1 cellular context compared by ENCODE assay signal in genomic region chr1:151540021-151540981, GRCh38.
TF ChIP-seq lines count a peak whose summit lies in the region.

A gene with protein sequence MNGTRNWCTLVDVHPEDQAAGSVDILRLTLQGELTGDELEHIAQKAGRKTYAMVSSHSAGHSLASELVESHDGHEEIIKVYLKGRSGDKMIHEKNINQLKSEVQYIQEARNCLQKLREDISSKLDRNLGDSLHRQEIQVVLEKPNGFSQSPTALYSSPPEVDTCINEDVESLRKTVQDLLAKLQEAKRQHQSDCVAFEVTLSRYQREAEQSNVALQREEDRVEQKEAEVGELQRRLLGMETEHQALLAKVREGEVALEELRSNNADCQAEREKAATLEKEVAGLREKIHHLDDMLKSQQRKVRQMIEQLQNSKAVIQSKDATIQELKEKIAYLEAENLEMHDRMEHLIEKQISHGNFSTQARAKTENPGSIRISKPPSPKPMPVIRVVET (plus strand): TSS chr1:151540309. CDS start chr1:151540367, 58 bp downstream.

TF ChIP-seq in HepG2, 621 proteins besides CTCF, POLR2A, EP300 and RAD21 (continued from another document and continues in another):
- 0 out of 2 replicates have a peak, but pooled peaks have one; percentile 45 for TF ChIP-seq PRDM15 (CRISPR knock-in tag; IDR thresholded peaks at IDR 0.05)
- TF ChIP-seq NCOA2 (CRISPR knock-in tag; IDR thresholded peaks at IDR 0.05) = no peak
- TF ChIP-seq TRIM24 (CRISPR knock-in tag; IDR thresholded peaks at IDR 0.05) = no peak
- TF ChIP-seq RNF219 (CRISPR knock-in tag; IDR thresholded peaks at IDR 0.05) = no peak
- no peak for TF ChIP-seq ZNF432 (CRISPR knock-in tag; IDR thresholded peaks at IDR 0.05; ENCODE audit: borderline replicate concordance)
- no peak for TF ChIP-seq NFATC3 (CRISPR knock-in tag; IDR thresholded peaks at IDR 0.05)
- TF ChIP-seq MLXIP (CRISPR knock-in tag; IDR thresholded peaks at IDR 0.05; ENCODE audit: borderline replicate concordance) = peak; percentile 60; the same call in 1 of the 2 replicates
- no peak for TF ChIP-seq ZSCAN30 (CRISPR knock-in tag; IDR thresholded peaks at IDR 0.05)
- peak; percentile 58; the same call in 1 of the 2 replicates for TF ChIP-seq BRCA1 (CRISPR knock-in tag; IDR thresholded peaks at IDR 0.05)
- no peak for TF ChIP-seq ZNF672 (CRISPR knock-in tag; IDR thresholded peaks at IDR 0.05)
- TF ChIP-seq ZFYVE20 (CRISPR knock-in tag; IDR thresholded peaks at IDR 0.05; ENCODE audit: borderline replicate concordance, low read depth) = no peak
- TF ChIP-seq ZNF44 (CRISPR knock-in tag; IDR thresholded peaks at IDR 0.05) = no peak; the same call in 1 of the 2 replicates
- TF ChIP-seq IRX3 (CRISPR knock-in tag; IDR thresholded peaks at IDR 0.05; ENCODE audit: borderline replicate concordance, low read depth) = peak; percentile 88; the same call in 1 of the 2 replicates
- no peak for TF ChIP-seq ZNF556 (CRISPR knock-in tag; IDR thresholded peaks at IDR 0.05; ENCODE audit: borderline replicate concordance)
- no peak for TF ChIP-seq ZFP37 (CRISPR knock-in tag; IDR thresholded peaks at IDR 0.05; ENCODE audit: borderline replicate concordance)
- TF ChIP-seq ZNF879 (CRISPR knock-in tag; IDR thresholded peaks at IDR 0.05) = no peak
- TF ChIP-seq KIAA2018 (CRISPR knock-in tag; IDR thresholded peaks at IDR 0.05; ENCODE audit: borderline replicate concordance) = no peak
- TF ChIP-seq KAT8 (CRISPR knock-in tag; IDR thresholded peaks at IDR 0.05) = peak; percentile 58
- no peak for TF ChIP-seq TERF1 (CRISPR knock-in tag; IDR thresholded peaks at IDR 0.05)
- TF ChIP-seq ZMYM4 (CRISPR knock-in tag; IDR thresholded peaks at IDR 0.05) = peak; percentile 95
- TF ChIP-seq SAP130 (CRISPR knock-in tag; IDR thresholded peaks at IDR 0.05; ENCODE audit: low read depth) = peak; percentile 87
- TF ChIP-seq ZSCAN22 (CRISPR knock-in tag; IDR thresholded peaks at IDR 0.05) = no peak
- TF ChIP-seq ZNF562 (CRISPR knock-in tag; IDR thresholded peaks at IDR 0.05; ENCODE audit: borderline replicate concordance) = no peak
- TF ChIP-seq, protein P1, sequence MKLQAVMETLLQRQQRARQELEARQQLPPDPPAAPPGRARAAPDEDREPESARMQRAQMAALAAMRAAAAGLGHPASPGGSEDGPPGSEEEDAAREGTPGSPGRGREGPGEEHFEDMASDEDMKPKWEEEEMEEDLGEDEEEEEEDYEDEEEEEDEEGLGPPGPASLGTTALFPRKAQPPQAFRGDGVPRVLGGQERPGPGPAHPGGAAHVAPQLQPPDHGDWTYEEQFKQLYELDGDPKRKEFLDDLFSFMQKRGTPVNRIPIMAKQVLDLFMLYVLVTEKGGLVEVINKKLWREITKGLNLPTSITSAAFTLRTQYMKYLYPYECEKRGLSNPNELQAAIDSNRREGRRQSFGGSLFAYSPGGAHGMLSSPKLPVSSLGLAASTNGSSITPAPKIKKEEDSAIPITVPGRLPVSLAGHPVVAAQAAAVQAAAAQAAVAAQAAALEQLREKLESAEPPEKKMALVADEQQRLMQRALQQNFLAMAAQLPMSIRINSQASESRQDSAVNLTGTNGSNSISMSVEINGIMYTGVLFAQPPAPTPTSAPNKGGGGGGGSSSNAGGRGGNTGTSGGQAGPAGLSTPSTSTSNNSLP (IDR thresholded peaks at IDR 0.05; ENCODE audit: low read depth, low read length) = 0 out of 2 replicates have a peak, but pooled peaks have one; percentile 11
- TF ChIP-seq ETV6 (CRISPR knock-in tag; conservative IDR thresholded peaks at IDR 0.05) = no peak
- TF ChIP-seq ZSCAN21 (CRISPR knock-in tag; IDR thresholded peaks at IDR 0.05; ENCODE audit: borderline replicate concordance) = peak; percentile 47; the same call in 1 of the 2 replicates
- peak; percentile 38; the same call in 1 of the 2 replicates for TF ChIP-seq THAP9 (CRISPR knock-in tag; IDR thresholded peaks at IDR 0.05; ENCODE audit: borderline replicate concordance)
- TF ChIP-seq REL (CRISPR knock-in tag; conservative IDR thresholded peaks at IDR 0.05) = peak; percentile 47; the same call in 1 of the 2 replicates
- peak; percentile 14; the same call in 1 of the 2 replicates for TF ChIP-seq YEATS2 (CRISPR knock-in tag; IDR thresholded peaks at IDR 0.05; ENCODE audit: borderline replicate concordance)
- no peak for TF ChIP-seq TBL1XR1 (IDR thresholded peaks at IDR 0.05; ENCODE audit: borderline replicate concordance, low read length, partially characterized antibody)
- 0 out of 2 replicates have a peak, but pooled peaks have one; percentile 13 for TF ChIP-seq HNF4A (CRISPR knock-in tag; IDR thresholded peaks at IDR 0.05)
